In genomic region chr12:31516702-31517101, GRCh38 we compare ENCODE assay signal across 25 cellular contexts.
"Had no signal": no experiment of that assay in that cellular context is flagged by ENCODE, and none has a peak within 500 bp of the region (broad histone marks: within the 10 kb centered on the region; RNA-seq: fewer than 3 reads in every experiment).

No MANE protein-coding gene starts in this region.

- ATAC-seq: activated CD4-positive, CD25-positive, alpha-beta regulatory T cell treated with anti-CD3 and anti-CD28 coated beads, Interleukin-2, amount 50 U/mL, for 24 hours; activated CD8-positive, alpha-beta memory T cell treated with anti-CD3 and anti-CD28 coated beads, Interleukin-2, amount 10 ng/mL, durations not matched to agents 7 days and 5 days; heart left ventricle; left cardiac atrium; T-helper 17 cell had no signal

- H3K4me3 Mint-ChIP-seq: activated CD4-positive, alpha-beta memory T cell treated with anti-CD3 and anti-CD28 coated beads, Interleukin-2, amount 10 ng/mL, durations not matched to agents 7 days and 5 days; activated CD4-positive, alpha-beta T cell treated with anti-CD3 and anti-CD28 coated beads, Interleukin-2, amount 10 ng/mL, durations not matched to agents 24 days and 14 days; activated CD8-positive, alpha-beta memory T cell treated with anti-CD3 and anti-CD28 coated beads, Interleukin-2, amount 10 ng/mL, durations not matched to agents 7 days and 5 days; activated naive CD4-positive, alpha-beta T cell treated with anti-CD3 and anti-CD28 coated beads, Interleukin-2, amount 50 U/mL, for 24 hours; naive B cell; neural progenitor cell; T-helper 17 cell; type B pancreatic cell had no signal

- H3K27me3 Mint-ChIP-seq: activated naive CD4-positive, alpha-beta T cell treated with anti-CD3 and anti-CD28 coated beads, Interleukin-2, amount 50 U/mL, for 24 hours; naive B cell; type B pancreatic cell had no signal

- H3K36me3 Mint-ChIP-seq: activated CD8-positive, alpha-beta memory T cell treated with anti-CD3 and anti-CD28 coated beads, Interleukin-2, amount 10 ng/mL, durations not matched to agents 7 days and 5 days; activated naive CD4-positive, alpha-beta T cell treated with anti-CD3 and anti-CD28 coated beads, Interleukin-2, amount 50 U/mL, for 24 hours; naive B cell; neural progenitor cell had no signal

- H3K9me3 ChIP-seq: breast epithelium, heart left ventricle, sigmoid colon, thoracic aorta, vagina had no signal

- H3K4me1 Mint-ChIP-seq: activated CD4-positive, alpha-beta memory T cell treated with anti-CD3 and anti-CD28 coated beads, Interleukin-2, amount 10 ng/mL, durations not matched to agents 7 days and 5 days; activated CD4-positive, alpha-beta T cell treated with anti-CD3 and anti-CD28 coated beads, Interleukin-2, amount 10 ng/mL, durations not matched to agents 24 days and 14 days; activated CD8-positive, alpha-beta memory T cell treated with anti-CD3 and anti-CD28 coated beads, Interleukin-2, amount 10 ng/mL, durations not matched to agents 7 days and 5 days; activated naive CD4-positive, alpha-beta T cell treated with anti-CD3 and anti-CD28 coated beads, Interleukin-2, amount 50 U/mL, for 24 hours; T-helper 17 cell had no signal

- H3K27ac Mint-ChIP-seq: activated CD4-positive, alpha-beta memory T cell treated with anti-CD3 and anti-CD28 coated beads, Interleukin-2, amount 10 ng/mL, durations not matched to agents 7 days and 5 days; activated CD4-positive, alpha-beta T cell treated with anti-CD3 and anti-CD28 coated beads, Interleukin-2, amount 10 ng/mL, durations not matched to agents 24 days and 14 days; activated CD8-positive, alpha-beta memory T cell treated with anti-CD3 and anti-CD28 coated beads, Interleukin-2, amount 10 ng/mL, durations not matched to agents 7 days and 5 days; activated naive CD4-positive, alpha-beta T cell treated with anti-CD3 and anti-CD28 coated beads, Interleukin-2, amount 50 U/mL, for 24 hours; neural progenitor cell; T-helper 17 cell had no signal

- DNase-seq: activated CD4-positive, alpha-beta memory T cell treated with anti-CD3 and anti-CD28 coated beads, Interleukin-2, amount 10 ng/mL, durations not matched to agents 7 days and 5 days; activated CD8-positive, alpha-beta memory T cell treated with anti-CD3 and anti-CD28 coated beads, Interleukin-2, amount 10 ng/mL, durations not matched to agents 7 days and 5 days; activated effector memory CD4-positive, alpha-beta T cell treated with anti-CD3 and anti-CD28 coated beads, Interleukin-2, amount 50 U/mL, for 16 hours; activated T-cell treated with anti-CD3 and anti-CD28 coated beads for 4 hours; anterior cingulate cortex; cerebellar nuclear complex; cortex of kidney; heart left ventricle; left cardiac atrium; mesenchymal stem cell; naive B cell; sigmoid colon; stimulated activated CD4-positive, alpha-beta T cell treated with anti-CD3 and anti-CD28 coated beads, Interleukin-2, amount 100 ng/mL, for 48 hours; stimulated activated CD8-positive, alpha-beta memory T cell treated with anti-CD3 and anti-CD28 coated beads, Interleukin-4, amount 100 ng/mL, for 48 hours; stimulated activated naive CD4-positive, alpha-beta T cell treated with Interleukin-2 at 50 U/mL for 16 hours; T-helper 17 cell had no signal

- H3K27me3 ChIP-seq: breast epithelium, heart left ventricle, neural progenitor cell, sigmoid colon, vagina had no signal

- H3K27ac ChIP-seq: breast epithelium, epithelial cell of prostate, heart left ventricle, sigmoid colon, vagina had no signal

- H3K9me3 Mint-ChIP-seq: activated CD4-positive, alpha-beta memory T cell treated with anti-CD3 and anti-CD28 coated beads, Interleukin-2, amount 10 ng/mL, durations not matched to agents 7 days and 5 days; activated CD4-positive, alpha-beta T cell treated with anti-CD3 and anti-CD28 coated beads, Interleukin-2, amount 10 ng/mL, durations not matched to agents 24 days and 14 days; activated naive CD4-positive, alpha-beta T cell treated with anti-CD3 and anti-CD28 coated beads, Interleukin-2, amount 50 U/mL, for 24 hours; naive B cell; neural progenitor cell; type B pancreatic cell had no signal

- H3K4me3 ChIP-seq: breast epithelium, heart left ventricle, neural progenitor cell, sigmoid colon, thoracic aorta, vagina had no signal

- H2AFZ ChIP-seq: neural progenitor cell had no signal

- H3K9ac ChIP-seq: neural progenitor cell had no signal

- H3K36me3 ChIP-seq: breast epithelium, heart left ventricle, neural progenitor cell, sigmoid colon, thoracic aorta, vagina had no signal
